ENCODE assay signal across 1 cellular context in genomic region chr18:69935319-69936190, GRCh38.
TF ChIP-seq lines count a peak whose summit lies in the region.

No MANE protein-coding gene starts in this region.

TF ChIP-seq in HepG2, 621 proteins besides CTCF, POLR2A, EP300 and RAD21 (continued from another document):
- TF ChIP-seq ZNF639 (CRISPR knock-in tag; conservative IDR thresholded peaks at IDR 0.05) (no peak), HNF1A (IDR thresholded peaks at IDR 0.05; ENCODE audit: low read depth) (no peak), HNF1A (CRISPR knock-in tag; IDR thresholded peaks at IDR 0.05; ENCODE audit: borderline replicate concordance) (0 out of 2 replicates have a peak, but pooled peaks have one; percentile 46), NONO (IDR thresholded peaks at IDR 0.05) (no peak), NONO (CRISPR knock-in tag; conservative IDR thresholded peaks at IDR 0.05) (no peak), SOX13 (IDR thresholded peaks at IDR 0.05) (peak; percentile 74; the same call in 1 of the 2 replicates), SOX13 (CRISPR knock-in tag; conservative IDR thresholded peaks at IDR 0.05 in 1 of 2, IDR thresholded peaks at IDR 0.05 in 1 of 2) (peak in 1 of 2 experiments; percentile 97; a peak in 2 of 4 replicates), ZNF281 (CRISPR knock-in tag; IDR thresholded peaks at IDR 0.05; ENCODE audit: borderline replicate concordance) (peak; percentile 17; the same call in 1 of the 2 replicates)
